9 cellular contexts compared by ENCODE assay signal in genomic region chr22:42560781-42561180, GRCh38. TPM values are rescaled to one million over a fixed set of nuclear protein-coding genes. Genes with fewer than 3 reads are reported as not detected.
A peak's percentile ranks its signal among the peaks of the same experiment; 100 is the strongest.
DNase-seq lines count a peak whose midpoint lies in the region; ATAC-seq and TF ChIP-seq lines count a peak whose summit lies in the region.
"Had no signal": no experiment of that assay in that cellular context is flagged by ENCODE, and none has a peak within 500 bp of the region (broad histone marks: within the 10 kb centered on the region; RNA-seq: fewer than 3 reads in every experiment).

No MANE protein-coding gene starts in this region.

- TF ChIP-seq CTCF in BE2C (IDR thresholded peaks at IDR 0.05; ENCODE audit: low read depth, low read length) (peak; percentile 69), H9 (conservative IDR thresholded peaks at IDR 0.05) (peak; percentile 86), adrenal gland (IDR thresholded peaks at IDR 0.05) (peak; percentile 13 to 43 (median 28))

- H3K27ac ChIP-seq in H9 (ENCODE audit: insufficient read length, low read depth, low read length), result no peak overlapping the region
- H3K27ac ChIP-seq in adrenal gland, result no peak overlapping the region

- no peaks in the 10 kb centered on the region for H3K27me3 ChIP-seq in BE2C
- H3K27me3 ChIP-seq in H9 (ENCODE audit: insufficient read depth, low read length), result no peaks in the 10 kb centered on the region
- H3K27me3 ChIP-seq in adrenal gland, result no peaks in the 10 kb centered on the region

- no peak overlapping the region for H3T11ph ChIP-seq in H9 (ENCODE audit: low read length)

- no peak overlapping the region for H3K14ac ChIP-seq in H9 (ENCODE audit: insufficient read depth, low read length)

- H2BK120ac ChIP-seq in H9 (ENCODE audit: low read depth, low read length, poor library complexity, severe bottlenecking), result no peak overlapping the region

- no peak overlapping the region for H2AK5ac ChIP-seq in H9 (ENCODE audit: insufficient read length, low read length)

- no peak overlapping the region for H3K4me2 ChIP-seq in H9 (ENCODE audit: insufficient read depth, insufficient read length, low read length)

- H2BK5ac ChIP-seq in H9 (ENCODE audit: insufficient read length, low read length), result no peak overlapping the region

- DNase-seq in BE2C (peak; percentile 40), H9 (peak; percentile 68), adrenal gland (peak in 1 of 7 donors; percentile 28), left lobe of liver (ENCODE audit: low spot score) (no peak), NCI-H2196 (lab: John Stamatoyannopoulos, UW; ENCODE audit: unreplicated experiment) (no peak)
- no peak for DNase-seq in stimulated activated CD4-positive, alpha-beta T cell treated with anti-CD3 and anti-CD28 coated beads, Interleukin-15, amount 100 ng/mL, for 24 hours
- no peak for DNase-seq in activated T-helper 2 cell treated with anti-CD3 and anti-CD28 coated beads, Interferon-gamma antibody, Interleukin-2, Interleukin-4, amounts not matched to agents 10 μg/mL and 5 μg/mL and 100 μg/mL, durations not matched to agents 14 hours and 24 hours and 36 hours (ENCODE audit: low spot score)

- H3K23ac ChIP-seq in H9 (ENCODE audit: insufficient read length, low read depth, low read length), result no peak overlapping the region

- H3K9me3 ChIP-seq in BE2C, result no peaks in the 10 kb centered on the region
- no peaks in the 10 kb centered on the region for H3K9me3 ChIP-seq in H9 (ENCODE audit: control insufficient read depth, low read depth, low read length)
- no peaks in the 10 kb centered on the region for H3K9me3 ChIP-seq in adrenal gland (replicated peaks in 1 of 3)

- H3K4me3 Mint-ChIP-seq in H9, result no peak overlapping the region
- no peak overlapping the region for H3K4me3 Mint-ChIP-seq in activated T-helper 2 cell treated with anti-CD3 and anti-CD28 coated beads, Interferon-gamma antibody, Interleukin-2, Interleukin-4, amounts not matched to agents 10 μg/mL and 5 μg/mL and 100 μg/mL, durations not matched to agents 14 hours and 24 hours and 36 hours (ENCODE audit: low read depth)
- H3K4me3 Mint-ChIP-seq: activated naive CD8-positive, alpha-beta T cell had no signal

- no peak overlapping the region for H2BK12ac ChIP-seq in H9 (ENCODE audit: insufficient read length, low read depth, low read length)

- WGBS in H9 (ENCODE audit: extremely low coverage, insufficient read length, low lambda C conversion rate), result no CpG with 5 or more reads among the region's 7 CpGs
- WGBS in adrenal gland, 4 donors, result 76 to 86% (median 78%) methylated on average over 7 of the region's 7 CpGs

- peaks cover 0 to 9% (median 3%) of the 10 kb centered on the region in 3 experiments; a peak in 5 of 7 replicates for H3K36me3 Mint-ChIP-seq in H9 (ENCODE audit: insufficient read depth in 1 of 3, low read depth in 3 of 3)
- no peaks in the 10 kb centered on the region for H3K36me3 Mint-ChIP-seq in activated T-helper 2 cell treated with anti-CD3 and anti-CD28 coated beads, Interferon-gamma antibody, Interleukin-2, Interleukin-4, amounts not matched to agents 10 μg/mL and 5 μg/mL and 100 μg/mL, durations not matched to agents 14 hours and 24 hours and 36 hours (ENCODE audit: low read depth)

- no peaks in the 10 kb centered on the region for H3K79me2 ChIP-seq in H9 (ENCODE audit: insufficient read depth, low read length)

- H2BK15ac ChIP-seq in H9 (ENCODE audit: low read depth, low read length), result no peak overlapping the region

- H3K4me1 Mint-ChIP-seq in H9, result peaks cover 9 to 21% of the 10 kb centered on the region in 2 experiments
- peaks cover 3% of the 10 kb centered on the region for H3K4me1 Mint-ChIP-seq in activated T-helper 2 cell treated with anti-CD3 and anti-CD28 coated beads, Interferon-gamma antibody, Interleukin-2, Interleukin-4, amounts not matched to agents 10 μg/mL and 5 μg/mL and 100 μg/mL, durations not matched to agents 14 hours and 24 hours and 36 hours (ENCODE audit: low read depth)

- no peak overlapping the region for H3K4ac ChIP-seq in H9 (ENCODE audit: low read depth, low read length)

- H2BK20ac ChIP-seq in H9 (ENCODE audit: low read depth, low read length, poor library complexity, severe bottlenecking), result no peak overlapping the region

- H3K79me1 ChIP-seq in H9 (ENCODE audit: insufficient read depth, low read depth, low read length, poor library complexity, severe bottlenecking), result no peaks in the 10 kb centered on the region

- no peaks in the 10 kb centered on the region; the same call in 1 of the 2 replicates for H3K36me3 ChIP-seq in BE2C
- no peaks in the 10 kb centered on the region for H3K36me3 ChIP-seq in adrenal gland (replicated peaks in 1 of 2)

- H3K27me3 Mint-ChIP-seq in H9 (ENCODE audit: low read depth), result peaks cover 33% of the 10 kb centered on the region
- no peaks in the 10 kb centered on the region for H3K27me3 Mint-ChIP-seq in activated T-helper 2 cell treated with anti-CD3 and anti-CD28 coated beads, Interferon-gamma antibody, Interleukin-2, Interleukin-4, amounts not matched to agents 10 μg/mL and 5 μg/mL and 100 μg/mL, durations not matched to agents 14 hours and 24 hours and 36 hours (ENCODE audit: low read depth)
- H3K27me3 Mint-ChIP-seq: activated naive CD8-positive, alpha-beta T cell had no signal

- no peak overlapping the region for H3K9ac ChIP-seq in H9 (ENCODE audit: extremely low read depth, insufficient read length, low read length)

- H3K4me1 ChIP-seq in BE2C (peaks cover 7% of the 10 kb centered on the region), H9 (ENCODE audit: insufficient read depth, low read length) (peaks cover 4% of the 10 kb centered on the region; the same call in 1 of the 2 replicates), adrenal gland (replicated peaks in 1 of 2) (peaks cover 10 to 14% of the 10 kb centered on the region in 2 donors)

- no peak overlapping the region for H3K27ac Mint-ChIP-seq in H9
- H3K27ac Mint-ChIP-seq in activated T-helper 2 cell treated with anti-CD3 and anti-CD28 coated beads, Interferon-gamma antibody, Interleukin-2, Interleukin-4, amounts not matched to agents 10 μg/mL and 5 μg/mL and 100 μg/mL, durations not matched to agents 14 hours and 24 hours and 36 hours, result no peak overlapping the region
- H3K27ac Mint-ChIP-seq: activated naive CD8-positive, alpha-beta T cell had no signal

- H3K9me3 Mint-ChIP-seq in H9, result peaks cover 0 to 3% of the 10 kb centered on the region in 2 experiments; a peak in 1 of 5 replicates
- H3K9me3 Mint-ChIP-seq in activated T-helper 2 cell treated with anti-CD3 and anti-CD28 coated beads, Interferon-gamma antibody, Interleukin-2, Interleukin-4, amounts not matched to agents 10 μg/mL and 5 μg/mL and 100 μg/mL, durations not matched to agents 14 hours and 24 hours and 36 hours, result no peaks in the 10 kb centered on the region

- no peak overlapping the region for H4K91ac ChIP-seq in H9 (ENCODE audit: insufficient read length, low read depth, low read length)

- intact Hi-C loops in adrenal gland (cut with DNase I), result no loop called here
- intact Hi-C loops in activated T-helper 2 cell treated with anti-CD3 and anti-CD28 coated beads, Interferon-gamma antibody, Interleukin-2, Interleukin-4, amounts not matched to agents 10 μg/mL and 5 μg/mL and 100 μg/mL, durations not matched to agents 14 hours and 24 hours and 36 hours (cut with micrococcal nuclease), result no loop called here

- no peak overlapping the region for H2AFZ ChIP-seq in H9 (ENCODE audit: low read length)

- peak; percentile 17 for ATAC-seq in left lobe of liver
- ATAC-seq in HG02759 (IDR thresholded peaks at IDR 0.05; ENCODE audit: unreplicated experiment), result no peak

- no peak overlapping the region for H4K5ac ChIP-seq in H9 (ENCODE audit: insufficient read length, low read depth, low read length)

- H3K18ac ChIP-seq in H9 (ENCODE audit: insufficient read length, low read depth, low read length), result no peak overlapping the region

- H3K56ac ChIP-seq in H9 (ENCODE audit: insufficient read length, low read depth, low read length), result no peak overlapping the region

- H4K8ac ChIP-seq in H9 (replicated peaks; ENCODE audit: insufficient read length, low read depth, low read length), result no peak overlapping the region

- H3K23me2 ChIP-seq in H9 (ENCODE audit: insufficient read length, low read depth, low read length, poor library complexity, severe bottlenecking), result no peaks in the 10 kb centered on the region

- TF ChIP-seq POLR2A in adrenal gland (IDR thresholded peaks at IDR 0.05), result no peak

- H3K4me3 ChIP-seq in BE2C (ENCODE audit: low read depth, low read length) (no peak overlapping the region), adrenal gland (no peak overlapping the region)

- H4K20me1 ChIP-seq in H9 (ENCODE audit: control insufficient read depth, insufficient read depth, insufficient read length), result no peaks in the 10 kb centered on the region

RNA-seq across cellular contexts. Expression of gene SERHL2, which starts 7.0 kb away (rescaled TPM):
- 12.1 TPM for polyA plus RNA-seq in BE2C (2012; ENCODE audit: insufficient read depth, insufficient read length, low read depth)
- total RNA-seq in H9 (2021), result 1.0 and 2.7 TPM in 2 replicates
- total RNA-seq in adrenal gland, result 10 to 100 TPM in 1 of 8 donors, 1 to 10 TPM in 7; 1.1 to 11.6 (median 6.4) TPM
- polyA plus RNA-seq in adrenal gland, result 1 to 10 TPM; 3.4 to 5.8 (median 5.3) TPM
- total RNA-seq in left lobe of liver, result 0.60 TPM
- total RNA-seq in activated T-helper 2 cell treated with anti-CD3 and anti-CD28 coated beads, Interferon-gamma antibody, Interleukin-2, Interleukin-4, amounts not matched to agents 10 μg/mL and 5 μg/mL and 100 μg/mL, durations not matched to agents 14 hours and 24 hours and 36 hours, result 1.8 and 2.2 TPM in 2 replicates

RNA-seq across cellular contexts. Expression of gene RRP7A, which starts 41.2 kb away (rescaled TPM):
- polyA plus RNA-seq in BE2C (2012; ENCODE audit: insufficient read depth, insufficient read length, low read depth), result 51.4 TPM
- 99.3 and 101 TPM in 2 replicates for total RNA-seq in H9 (2021)
- 10 to 100 TPM; 24.0 to 53.9 (median 37.7) TPM for total RNA-seq in adrenal gland
- 10 to 100 TPM; 10.3 to 34.9 (median 28.7) TPM for polyA plus RNA-seq in adrenal gland
- total RNA-seq in left lobe of liver, result 10.5 TPM
- total RNA-seq in activated T-helper 2 cell treated with anti-CD3 and anti-CD28 coated beads, Interferon-gamma antibody, Interleukin-2, Interleukin-4, amounts not matched to agents 10 μg/mL and 5 μg/mL and 100 μg/mL, durations not matched to agents 14 hours and 24 hours and 36 hours, result 108 and 110 TPM in 2 replicates

RNA-seq across cellular contexts. Expression of gene POLDIP3, which starts 53.9 kb away (rescaled TPM):
- polyA plus RNA-seq in BE2C (2012; ENCODE audit: insufficient read depth, insufficient read length, low read depth), result 147 TPM
- total RNA-seq in H9 (2021) (90.8 and 91.6 TPM in 2 replicates), adrenal gland (10 to 100 TPM; 32.1 to 80.2 (median 54.5) TPM), left lobe of liver (20.8 TPM)
- 10 to 100 TPM; 18.7 to 66.1 (median 24.1) TPM for polyA plus RNA-seq in adrenal gland
- 74.7 and 80.7 TPM in 2 replicates for total RNA-seq in activated T-helper 2 cell treated with anti-CD3 and anti-CD28 coated beads, Interferon-gamma antibody, Interleukin-2, Interleukin-4, amounts not matched to agents 10 μg/mL and 5 μg/mL and 100 μg/mL, durations not matched to agents 14 hours and 24 hours and 36 hours

Comparison
In these comparisons a context has a peak if more than half of its experiments do, and no peak if none do; other contexts are left out.
1. DNase-seq: peak in BE2C (single experiment) and H9 (single experiment); none in left lobe of liver (single experiment), NCI-H2196 (single experiment), stimulated activated CD4-positive, alpha-beta T cell treated with anti-CD3 and anti-CD28 coated beads, Interleukin-15, amount 100 ng/mL, for 24 hours (single experiment) and activated T-helper 2 cell treated with anti-CD3 and anti-CD28 coated beads, Interferon-gamma antibody, Interleukin-2, Interleukin-4, amounts not matched to agents 10 μg/mL and 5 μg/mL and 100 μg/mL, durations not matched to agents 14 hours and 24 hours and 36 hours (single experiment).
2. CTCF ChIP-seq: peak in every context shown above with its lines; median percentile 86 in H9; 69 in BE2C; 28 in adrenal gland.